In the genomic region with DNA sequence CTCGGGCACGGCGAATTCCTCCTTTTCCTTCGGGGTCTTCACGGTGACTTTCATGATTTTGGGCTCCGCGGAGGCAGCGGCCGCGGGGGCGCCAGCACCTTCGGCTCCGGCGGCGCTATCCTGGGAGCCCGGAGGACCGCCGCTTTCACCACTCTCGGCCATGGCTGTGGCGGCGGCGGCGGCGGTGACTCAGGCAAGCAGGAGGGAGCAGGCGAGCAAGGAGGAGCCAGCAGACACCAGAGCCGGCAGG, we compare ENCODE assay signal across 8 cellular contexts. TPM values are rescaled to one million over a fixed set of nuclear protein-coding genes. Genes with fewer than 3 reads are reported as not detected.
DNase-seq lines count a peak whose midpoint lies in the region; ATAC-seq, FAIRE-seq and TF ChIP-seq lines count a peak whose summit lies in the region.

No MANE protein-coding gene starts in this region.

- H3K9me3 Mint-ChIP-seq in astrocyte (ENCODE audit: unreplicated experiment): no peaks in the 10 kb centered on the region

- H3K36me3 ChIP-seq in astrocyte (ENCODE audit: insufficient read depth, low read length): no peaks in the 10 kb centered on the region
- H3K36me3 ChIP-seq in kidney (ENCODE audit: control insufficient read depth in 1 of 2, insufficient read depth in 2 of 2, low read length in 2 of 2): no peaks in the 10 kb centered on the region

- H3K4me3 ChIP-seq in astrocyte (ENCODE audit: insufficient read depth, low read depth, low read length) (peak overlapping the region; percentile 84), kidney (ENCODE audit: low read length in 2 of 2) (peak overlapping the region; percentile 88 to 91)

- no peak overlapping the region for H3K27ac Mint-ChIP-seq in astrocyte (ENCODE audit: unreplicated experiment)

- H3K9ac ChIP-seq in astrocyte (ENCODE audit: low read length) (peak overlapping the region; percentile 96), kidney (ENCODE audit: low read length in 2 of 2) (peak overlapping the region; percentile 92 to 95)

- intact Hi-C loops in kidney (cut with DNase I): no loop called here

- H3K36me3 Mint-ChIP-seq in astrocyte (ENCODE audit: low read depth, unreplicated experiment): no peaks in the 10 kb centered on the region

- peak; percentile 46 for ATAC-seq in HG02870 (IDR thresholded peaks at IDR 0.05; ENCODE audit: unreplicated experiment)

- H3K27me3 ChIP-seq in astrocyte (ENCODE audit: insufficient read depth, low read length): no peaks in the 10 kb centered on the region

- H3K27ac ChIP-seq in astrocyte (ENCODE audit: low read depth, low read length) (peak overlapping the region; percentile 100), kidney (ENCODE audit: low read depth in 2 of 2, low read length in 2 of 2) (peak overlapping the region; percentile 99 to 100)

- TF ChIP-seq CTCF in astrocyte (IDR thresholded peaks at IDR 0.05; ENCODE audit: insufficient read depth, low read depth, low read length) (no peak), kidney (IDR thresholded peaks at IDR 0.05; ENCODE audit: borderline replicate concordance, extremely low read depth, insufficient read depth) (no peak)

- H4K20me1 ChIP-seq in astrocyte (ENCODE audit: insufficient read depth, low read length): peaks cover 46% of the 10 kb centered on the region

- peak; percentile 53 to 54 for DNase-seq in activated CD4-positive, alpha-beta T cell treated with anti-CD3 and anti-CD28 coated beads for 24 hours (ENCODE audit: low read depth in 2 of 2)
- no peak for DNase-seq in activated CD4-positive, alpha-beta T cell treated with anti-CD3 and anti-CD28 coated beads for 1 hour
- DNase-seq in NOMO-1 treated with DMSO at 0.1 percent for 48 hours (lab: John Stamatoyannopoulos, UW; ENCODE audit: unreplicated experiment) (peak; percentile 31), astrocyte (ENCODE audit: low read depth) (peak; percentile 70), kidney (no peak)
- DNase-seq in stimulated activated CD4-positive, alpha-beta T cell treated with anti-CD3 and anti-CD28 coated beads, Interleukin-4, amount 100 ng/mL, for 24 hours: peak; percentile 80
- no peak for DNase-seq in central memory CD4-positive, alpha-beta T cell

- H3K4me3 Mint-ChIP-seq in astrocyte (ENCODE audit: unreplicated experiment): peak overlapping the region; percentile 92

- H3K9me3 ChIP-seq in astrocyte (ENCODE audit: insufficient read depth, low read depth, low read length): no peaks in the 10 kb centered on the region
- no peaks in the 10 kb centered on the region for H3K9me3 ChIP-seq in kidney (ENCODE audit: control insufficient read depth in 1 of 2, low read length in 2 of 2)

- peaks cover 6% of the 10 kb centered on the region for H3K4me1 Mint-ChIP-seq in astrocyte (ENCODE audit: low read depth, unreplicated experiment)

- H3K4me2 ChIP-seq in astrocyte (ENCODE audit: low read length): peak overlapping the region; percentile 92

- no peak for FAIRE-seq in astrocyte (lab: Jason Lieb, UNC)
- no peak for FAIRE-seq in kidney (lab: Jason Lieb, UNC)

- H3K79me2 ChIP-seq in astrocyte (ENCODE audit: insufficient read depth, low read length): peaks cover 63% of the 10 kb centered on the region

- no peaks in the 10 kb centered on the region for H3K27me3 Mint-ChIP-seq in astrocyte (ENCODE audit: low read depth, unreplicated experiment)

- H2AFZ ChIP-seq in astrocyte (ENCODE audit: low read depth, low read length): peak overlapping the region; percentile 99

- H3K4me1 ChIP-seq in astrocyte (ENCODE audit: insufficient read depth, low read length): peaks cover 5% of the 10 kb centered on the region
- H3K4me1 ChIP-seq in kidney (ENCODE audit: control insufficient read depth in 1 of 2, insufficient read depth in 1 of 2, low read depth in 1 of 2, low read length in 2 of 2): no peaks in the 10 kb centered on the region

RNA-seq across cellular contexts. Expression of a gene that starts 0.3 kb away (rescaled TPM):
- total RNA-seq in astrocyte (99.3 and 102 TPM in 2 replicates), kidney (95.3 TPM)
- polyA plus RNA-seq in kidney (ENCODE audit: insufficient read depth, low read depth, low replicate concordance): 45.6 TPM

Comparison
In these comparisons a context has a peak if more than half of its experiments do, and no peak if none do; other contexts are left out.
1. DNase-seq: peak in activated CD4-positive, alpha-beta T cell treated with anti-CD3 and anti-CD28 coated beads for 24 hours (2 of 2), NOMO-1 treated with DMSO at 0.1 percent for 48 hours (single experiment), astrocyte (single experiment) and stimulated activated CD4-positive, alpha-beta T cell treated with anti-CD3 and anti-CD28 coated beads, Interleukin-4, amount 100 ng/mL, for 24 hours (single experiment); none in activated CD4-positive, alpha-beta T cell treated with anti-CD3 and anti-CD28 coated beads for 1 hour (single experiment), kidney (single experiment) and central memory CD4-positive, alpha-beta T cell (single experiment).